Comparison of ENCODE assay signal across 9 cellular contexts in the genomic region with DNA sequence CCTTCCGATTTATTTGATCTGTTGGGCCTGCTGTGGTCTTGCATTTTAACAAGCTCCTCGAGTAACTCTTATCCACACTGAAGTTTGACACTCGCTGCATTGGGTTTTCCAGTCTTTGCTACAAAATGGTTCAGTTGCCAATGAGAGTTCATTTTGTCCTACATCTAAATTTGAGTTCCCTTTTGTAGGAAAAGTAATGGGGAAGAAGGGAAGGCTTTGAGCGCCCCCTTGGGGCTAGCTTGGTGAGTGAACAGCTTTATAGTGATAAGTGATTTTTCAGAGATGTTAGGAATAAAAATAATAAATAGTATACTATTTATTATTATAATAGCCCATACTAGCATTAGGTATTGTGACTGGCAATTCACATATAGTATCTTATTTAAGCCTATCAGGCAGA.
DNase-seq lines count a peak whose midpoint lies in the region; ATAC-seq and FAIRE-seq lines count a peak whose summit lies in the region.
"Had no signal": no experiment of that assay in that cellular context is flagged by ENCODE, and none has a peak within 500 bp of the region (broad histone marks: within the 10 kb centered on the region; RNA-seq: fewer than 3 reads in every experiment).

No MANE protein-coding gene starts in this region.

- FAIRE-seq in endometrium (lab: Jason Lieb, UNC), result peak; percentile 64
- FAIRE-seq: islet of Langerhans had no signal

- peak; percentile 49 for DNase-seq in SKM-1 treated with dmso at 0.1 percent for 144 hours (lab: John Stamatoyannopoulos, UW; ENCODE audit: unreplicated experiment)
- DNase-seq in SKM-1 (lab: John Stamatoyannopoulos, UW; ENCODE audit: unreplicated experiment), result no peak
- DNase-seq in NCI-H345 treated with DMSO at 0.1 percent for 48 hours (lab: John Stamatoyannopoulos, UW; ENCODE audit: unreplicated experiment), result peak; percentile 35
- DNase-seq in activated CD8-positive, alpha-beta memory T cell treated with anti-CD3 and anti-CD28 coated beads for 1 hour (ENCODE audit: extremely low read depth in 1 of 2, low read depth in 1 of 2), result peak; percentile 5 to 42
- peak; percentile 51 for DNase-seq in mucosa of gallbladder (ENCODE audit: low spot score)
- peak; percentile 20 for DNase-seq in stimulated activated naive CD4-positive, alpha-beta T cell treated with Interleukin-2 at 50 U/mL for 16 hours (lab: John Stamatoyannopoulos, UW)

- ATAC-seq in HG02759 (IDR thresholded peaks at IDR 0.05; ENCODE audit: unreplicated experiment), result no peak
